8 cellular contexts compared by ENCODE assay signal in the genomic region with DNA sequence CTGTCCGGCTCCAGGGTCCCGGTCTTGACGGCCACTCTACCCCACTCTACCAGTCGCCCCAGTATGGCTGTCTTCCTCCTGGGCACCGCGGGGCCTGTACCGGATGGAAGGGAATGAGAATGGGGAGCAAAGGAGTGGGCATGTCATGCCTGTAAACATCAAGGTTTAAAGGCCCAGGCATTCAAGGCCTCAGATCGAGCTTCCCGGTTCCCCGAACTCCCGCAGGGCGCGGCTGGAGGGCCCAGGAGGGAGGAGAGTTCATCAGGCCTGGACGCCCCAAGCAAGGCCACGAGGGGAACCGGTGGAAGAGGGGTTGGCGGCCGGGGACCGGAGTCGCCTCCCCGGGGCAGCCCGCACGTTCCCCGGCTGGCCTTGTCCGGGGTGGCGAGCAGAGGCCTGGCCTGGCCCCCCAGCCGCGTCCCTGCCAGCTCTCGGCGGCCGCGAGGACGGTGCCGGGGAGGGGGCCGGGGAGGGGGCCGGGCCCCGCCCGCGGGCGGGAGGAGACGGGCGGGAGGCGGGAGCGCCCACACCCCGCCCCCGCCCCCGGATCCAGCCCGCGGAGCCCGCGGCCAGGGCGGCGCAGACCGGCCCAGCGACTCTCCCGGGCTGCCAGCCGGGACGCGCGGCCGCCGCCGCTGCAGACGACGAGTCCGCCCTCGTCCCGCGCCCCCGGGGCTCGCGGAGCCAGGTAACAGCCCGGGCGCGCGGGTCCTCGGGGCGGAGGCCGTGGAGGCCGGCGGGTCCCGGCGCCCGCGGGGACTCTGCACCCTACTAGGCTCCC. TPM values are rescaled to one million over a fixed set of nuclear protein-coding genes. Genes with fewer than 3 reads are reported as not detected.
A peak's percentile ranks its signal among the peaks of the same experiment; 100 is the strongest.
DNase-seq lines count a peak whose midpoint lies in the region; ATAC-seq and TF ChIP-seq lines count a peak whose summit lies in the region.

A gene with protein sequence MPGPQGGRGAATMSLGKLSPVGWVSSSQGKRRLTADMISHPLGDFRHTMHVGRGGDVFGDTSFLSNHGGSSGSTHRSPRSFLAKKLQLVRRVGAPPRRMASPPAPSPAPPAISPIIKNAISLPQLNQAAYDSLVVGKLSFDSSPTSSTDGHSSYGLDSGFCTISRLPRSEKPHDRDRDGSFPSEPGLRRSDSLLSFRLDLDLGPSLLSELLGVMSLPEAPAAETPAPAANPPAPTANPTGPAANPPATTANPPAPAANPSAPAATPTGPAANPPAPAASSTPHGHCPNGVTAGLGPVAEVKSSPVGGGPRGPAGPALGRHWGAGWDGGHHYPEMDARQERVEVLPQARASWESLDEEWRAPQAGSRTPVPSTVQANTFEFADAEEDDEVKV (plus strand): TSS at position 580 of the 781 bp plus-strand sequence. CDS start 5,870 bp downstream, outside the sequence.

- no peaks in the 10 kb centered on the region for H3K9me2 ChIP-seq in SK-N-SH

- 0 out of 4 replicates have a peak, but pooled peaks of 1 of the 2 experiments have one; percentile 0 for TF ChIP-seq EP300 in SK-N-SH (IDR thresholded peaks at IDR 0.05; ENCODE audit: borderline replicate concordance in 1 of 2, low read depth in 1 of 2, low read length in 1 of 2)
- TF ChIP-seq EP300 in esophagus muscularis mucosa (IDR thresholded peaks at IDR 0.05): no peak

- H2AFZ ChIP-seq in SK-N-SH (ENCODE audit: low read depth): no peak within 1 kb of the TSS; the same call in 1 of the 2 replicates

- H3K4me1 ChIP-seq in SK-N-SH (ENCODE audit: control insufficient read depth in 1 of 2, insufficient read depth in 2 of 2, low read depth in 1 of 2, low read length in 1 of 2) (peaks cover 10 to 28% of the 10 kb centered on the region in 2 experiments; a peak in 3 of 4 replicates), esophagus muscularis mucosa (peaks cover 58 to 70% (median 62%) of the 10 kb centered on the region in 4 donors), mucosa of descending colon (ENCODE audit: low read depth) (peaks cover 43% of the 10 kb centered on the region)

- peak within 1 kb of the TSS; percentile 98 for H3K9ac ChIP-seq in SK-N-SH

- H3F3A ChIP-seq in SK-N-SH (replicated peaks; ENCODE audit: insufficient read depth): peaks cover 47% of the 10 kb centered on the region

- CTCF ChIA-PET in SK-N-SH (lab: Yijun Ruan, JAX): interaction anchor here (0.7 to 20.5 kb wide), 5 partner anchors 15 to 77 kb away, joined by 3 to 647 read pairs (median 5); no protein-coding TSS in a partner anchor

- no peak for TF ChIP-seq RAD21 in SK-N-SH (IDR thresholded peaks at IDR 0.05; ENCODE audit: low read length)

- peak; percentile 73 for ATAC-seq in mucosa of descending colon

- H3K27me3 ChIP-seq in SK-N-SH (ENCODE audit: insufficient read depth) (no peaks in the 10 kb centered on the region), esophagus muscularis mucosa (peaks cover 0 to 27% (median 3%) of the 10 kb centered on the region in 4 donors)

- H3K4me3 ChIP-seq in SK-N-SH (ENCODE audit: low read depth in 2 of 2, low read length in 1 of 2) (peak within 1 kb of the TSS; percentile 56 to 75), esophagus muscularis mucosa (peak within 1 kb of the TSS; percentile 76 to 84 (median 80)), mucosa of descending colon (peak within 1 kb of the TSS; percentile 67)

- peaks cover 30% of the 10 kb centered on the region for H4K20me1 ChIP-seq in SK-N-SH (ENCODE audit: insufficient read depth)

- WGBS in SK-N-SH (ENCODE audit: low lambda C conversion rate): 85% methylated on average over 13 of the region's 85 CpGs
- WGBS in esophagus muscularis mucosa: 37% methylated on average over 6 of the region's 85 CpGs

- DNase-seq in Daoy (ENCODE audit: low read depth) (peak; percentile 57), SK-N-SH (peak; percentile 79), esophagus muscularis mucosa (ENCODE audit: extremely low spot score) (no peak), mucosa of descending colon (peak; percentile 73 to 87 (median 86)), ureter (ENCODE audit: low spot score) (no peak), DMS153 (lab: John Stamatoyannopoulos, UW) (no peak), T-helper 9 cell (no peak), 8988T (no peak)

- POLR2A ChIA-PET in SK-N-SH (lab: Yijun Ruan, JAX): no interaction called here

- H3K79me2 ChIP-seq in SK-N-SH (ENCODE audit: insufficient read depth): peaks cover 45% of the 10 kb centered on the region

- no peaks in the 10 kb centered on the region for H3K9me3 ChIP-seq in SK-N-SH
- H3K9me3 ChIP-seq in esophagus muscularis mucosa: no peaks in the 10 kb centered on the region
- no peaks in the 10 kb centered on the region for H3K9me3 ChIP-seq in mucosa of descending colon

- H3K4me2 ChIP-seq in SK-N-SH: peak within 1 kb of the TSS; percentile 99

- no peak for TF ChIP-seq POLR2A in esophagus muscularis mucosa (IDR thresholded peaks at IDR 0.05; ENCODE audit: low read depth)

- peak within 1 kb of the TSS in 1 of 2 experiments; percentile 96; a peak in 2 of 4 replicates for H3K27ac ChIP-seq in SK-N-SH (ENCODE audit: low read depth in 2 of 2, low read length in 1 of 2)
- H3K27ac ChIP-seq in esophagus muscularis mucosa (replicated peaks in 1 of 4): peak within 1 kb of the TSS; percentile 96 to 97 (median 96)

- intact Hi-C loops in esophagus muscularis mucosa (cut with DNase I): loop anchor here (10.0 kb wide), 1 partner anchor 245 kb away; no protein-coding TSS in a partner anchor
- intact Hi-C loops in mucosa of descending colon (cut with DNase I, micrococcal nuclease): loop anchor here in 1 of 2 donors (2.0 kb wide), 1 partner anchor 15 kb away; no protein-coding TSS in a partner anchor

- no peak for TF ChIP-seq CTCF in SK-N-SH (IDR thresholded peaks at IDR 0.05)
- TF ChIP-seq CTCF in esophagus muscularis mucosa (IDR thresholded peaks at IDR 0.05): no peak
- TF ChIP-seq CTCF in mucosa of descending colon (IDR thresholded peaks at IDR 0.05): no peak

- H3K36me3 ChIP-seq in SK-N-SH (replicated peaks in 1 of 2; ENCODE audit: control insufficient read depth in 1 of 2, insufficient read depth in 2 of 2, low read length in 1 of 2) (no peaks in the 10 kb centered on the region), esophagus muscularis mucosa (no peaks in the 10 kb centered on the region), mucosa of descending colon (ENCODE audit: low read depth) (no peaks in the 10 kb centered on the region)

TF ChIP-seq in SK-N-SH, 30 proteins besides CTCF, POLR2A, EP300 and RAD21:
- TF ChIP-seq MEF2A (IDR thresholded peaks at IDR 0.05; ENCODE audit: borderline replicate concordance, low read depth) (no peak), POLR2AphosphoS5 (IDR thresholded peaks at IDR 0.05; ENCODE audit: low read depth, low read length) (peak; percentile 55)
TF ChIP-seq in SK-N-SH: peak in this region for 1.

RNA-seq across cellular contexts. Expression of the gene that starts here (rescaled TPM):
- total RNA-seq in Daoy (2014; rRNA removed; shearing (Covaris generic)): 11.8 and 13.1 TPM in 2 replicates
- polyA plus RNA-seq in SK-N-SH (2012; rRNA removed): 11.5 and 24.9 TPM in 2 replicates
- polyA plus RNA-seq in SK-N-SH (2012; cell fraction: cytosol; rRNA removed): 8.9 and 15.8 TPM in 2 replicates
- 14.2 and 19.4 TPM in 2 replicates for polyA plus RNA-seq in SK-N-SH (2012; cell fraction: nucleus; rRNA removed)
- 10 to 100 TPM; 19.9 to 38.1 (median 36.7) TPM for total RNA-seq in esophagus muscularis mucosa
- total RNA-seq in mucosa of descending colon: 10 to 100 TPM; 31.5 to 52.0 (median 48.2) TPM
- 33.4 TPM for total RNA-seq in ureter

Comparison
In these comparisons a context has a peak if more than half of its experiments do, and no peak if none do; other contexts are left out.
1. DNase-seq: peak in Daoy (single experiment), SK-N-SH (single experiment) and mucosa of descending colon (3 of 3); none in esophagus muscularis mucosa (single experiment), ureter (single experiment), DMS153 (single experiment), T-helper 9 cell (single experiment) and 8988T (single experiment).
2. Peak in every context shown above with its lines, with median percentiles within 50 percentile points of each other: H3K4me3 ChIP-seq.